Comparison of ENCODE assay signal across 9 cellular contexts in the genomic region with DNA sequence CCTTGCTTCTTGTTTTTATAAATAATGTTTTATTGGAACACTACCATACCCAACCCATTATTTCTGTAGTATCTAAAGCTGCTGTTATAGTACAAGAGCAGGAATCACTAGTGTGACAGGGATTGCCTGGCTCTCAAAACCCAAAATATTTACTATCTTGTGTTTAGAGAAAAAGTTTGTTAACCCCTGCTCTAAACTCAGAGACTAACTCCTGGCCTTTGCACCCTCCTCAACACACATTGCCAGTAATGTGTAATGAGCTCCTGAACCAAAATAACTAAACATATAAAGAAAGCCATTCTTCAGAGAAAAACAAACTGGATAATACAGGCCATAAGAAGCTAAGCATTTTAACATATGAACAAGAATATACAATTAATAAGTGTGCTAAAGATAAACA. TPM values are rescaled to one million over a fixed set of nuclear protein-coding genes. Genes with fewer than 3 reads are reported as not detected.
"Had no signal": no experiment of that assay in that cellular context is flagged by ENCODE, and none has a peak within 500 bp of the region (broad histone marks: within the 10 kb centered on the region; RNA-seq: fewer than 3 reads in every experiment).

No MANE protein-coding gene starts in this region.

- H3K36me3 Mint-ChIP-seq: IgD-negative memory B cell had no signal

- H3K4me3 Mint-ChIP-seq: HFFc6, IgD-negative memory B cell had no signal

- DNase-seq: GM23248, GOT3, H7, HFFc6 had no signal

- H3K27ac ChIP-seq: GM23248 had no signal

- H3K4me1 Mint-ChIP-seq: IgD-negative memory B cell had no signal

- H3K27me3 Mint-ChIP-seq: IgD-negative memory B cell had no signal

- H3K4me3 ChIP-seq: GM23248, HAP-1 had no signal

- H2AFZ ChIP-seq: GM23248 had no signal

- H3K27ac Mint-ChIP-seq: HFFc6, IgD-negative memory B cell had no signal

- H3K9me3 Mint-ChIP-seq: IgD-negative memory B cell had no signal

- H3K36me3 ChIP-seq: HAP-1 had no signal

- FAIRE-seq: HTR-8/SVneo had no signal

- H3K4me1 ChIP-seq: HAP-1 had no signal

- H3K9ac ChIP-seq: GM23248 had no signal

- H3K9me3 ChIP-seq: HAP-1 had no signal

- ATAC-seq: HCT116 had no signal

RNA-seq across cellular contexts. Expression of gene FAT4, which starts 8.2 kb away (rescaled TPM):
- total RNA-seq: HT-29 had no signal
- polyA plus RNA-seq: IgD-negative memory B cell had no signal
